ENCODE assay signal across 19 cellular contexts in genomic region chr10:4549254-4549653, GRCh38.
"Had no signal": no experiment of that assay in that cellular context is flagged by ENCODE, and none has a peak within 500 bp of the region (broad histone marks: within the 10 kb centered on the region; RNA-seq: fewer than 3 reads in every experiment).

No MANE protein-coding gene starts in this region.

- H3K27me3 ChIP-seq: body of pancreas, esophagus muscularis mucosa, hepatocyte, stomach, testis, upper lobe of right lung had no signal

- H3K4me3 ChIP-seq: body of pancreas, esophagus muscularis mucosa, hepatocyte, left ventricle myocardium inferior, stomach, testis, upper lobe of right lung had no signal

- H3K79me2 ChIP-seq: hepatocyte had no signal

- H3K4me1 ChIP-seq: body of pancreas, left ventricle myocardium inferior, testis, upper lobe of right lung had no signal

- H3K4me3 Mint-ChIP-seq: activated CD8-positive, alpha-beta T cell treated with anti-CD3 and anti-CD28 coated beads for 36 hours; activated T-cell treated with anti-CD3 and anti-CD28 coated beads, Interleukin-2, amount 50 U/mL, for 4 hours; memory B cell; nephron had no signal

- H3K27ac ChIP-seq: body of pancreas, esophagus muscularis mucosa, hepatocyte, left ventricle myocardium inferior, stomach, testis, upper lobe of right lung had no signal

- H3K36me3 ChIP-seq: esophagus muscularis mucosa, left ventricle myocardium inferior, stomach, upper lobe of right lung had no signal

- DNase-seq: activated CD4-positive, alpha-beta T cell treated with anti-CD3 and anti-CD28 coated beads for 4 hours; activated CD8-positive, alpha-beta T cell treated with anti-CD3 and anti-CD28 coated beads for 36 hours; activated effector memory CD4-positive, alpha-beta T cell treated with Interleukin-2 at 50 U/mL for 16 hours; activated naive CD4-positive, alpha-beta T cell treated with anti-CD3 and anti-CD28 coated beads, Interleukin-2, amount 50 U/mL, for 16 hours; activated T-cell treated with anti-CD3 and anti-CD28 coated beads, Interleukin-2, amount 50 U/mL, for 4 hours; amniotic stem cell; body of pancreas; caudate nucleus; kidney; left ventricle myocardium inferior; stimulated activated CD4-positive, alpha-beta T cell treated with anti-CD3 and anti-CD28 coated beads, Interleukin-1b, Interleukin-23, amount 100 ng/mL, for 48 hours; stomach; T-helper 1 cell; testis; upper lobe of right lung had no signal

- H3K9me3 ChIP-seq: body of pancreas, esophagus muscularis mucosa, left ventricle myocardium inferior, stomach, testis, upper lobe of right lung had no signal

- H3K9me3 Mint-ChIP-seq: activated CD8-positive, alpha-beta T cell treated with anti-CD3 and anti-CD28 coated beads for 36 hours; activated T-cell treated with anti-CD3 and anti-CD28 coated beads, Interleukin-2, amount 50 U/mL, for 4 hours; memory B cell had no signal

- H3K36me3 Mint-ChIP-seq: memory B cell had no signal

- H3K27ac Mint-ChIP-seq: activated CD8-positive, alpha-beta T cell treated with anti-CD3 and anti-CD28 coated beads for 36 hours; memory B cell; nephron had no signal

- H3K4me2 ChIP-seq: hepatocyte had no signal

- H2AFZ ChIP-seq: hepatocyte had no signal
